8 cellular contexts compared by ENCODE assay signal in the genomic region with DNA sequence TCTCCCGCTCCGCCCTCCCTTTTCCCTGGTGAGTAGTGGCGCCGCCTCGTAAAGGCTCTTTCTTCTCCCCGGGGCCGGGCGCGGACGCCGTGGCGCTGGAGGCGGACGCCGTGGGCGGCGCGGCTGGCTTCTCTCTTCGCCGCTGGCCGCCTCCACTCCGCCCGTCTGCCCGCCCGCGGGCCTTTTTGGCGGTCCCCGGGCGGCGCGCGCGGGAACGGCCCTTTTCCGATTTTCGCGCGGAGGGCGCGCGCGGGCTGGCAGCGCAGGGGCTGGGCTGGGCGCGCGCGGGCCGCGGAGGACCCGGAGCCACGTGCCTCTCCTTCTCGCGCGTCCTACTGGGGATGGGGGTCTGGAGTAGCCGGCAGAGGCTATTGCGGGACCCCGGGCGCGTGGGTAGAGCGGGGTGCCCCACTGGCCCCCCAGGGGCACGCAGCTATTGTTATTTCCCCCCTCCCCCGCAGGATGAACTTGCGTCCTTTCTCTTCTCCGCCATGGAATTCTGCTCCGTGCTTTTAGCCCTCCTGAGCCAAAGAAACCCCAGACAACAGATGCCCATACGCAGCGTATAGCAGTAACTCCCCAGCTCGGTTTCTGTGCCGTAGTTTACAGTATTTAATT. TPM values are rescaled to one million over a fixed set of nuclear protein-coding genes. Genes with fewer than 3 reads are reported as not detected.
DNase-seq lines count a peak whose midpoint lies in the region; ATAC-seq, FAIRE-seq and TF ChIP-seq lines count a peak whose summit lies in the region.

No MANE protein-coding gene starts in this region.

- H3K27ac ChIP-seq in foreskin keratinocyte = peak overlapping the region; percentile 89

- no peaks in the 10 kb centered on the region for H3K27me3 ChIP-seq in foreskin keratinocyte

- TF ChIP-seq CTCF in foreskin keratinocyte (conservative IDR thresholded peaks at IDR 0.05) = no peak

- intact Hi-C loops in posterior vena cava (cut with DNase I) = loop anchor here in 1 of 2 donors (10.0 kb wide), 1 partner anchor 51 kb away; no protein-coding TSS in a partner anchor

- H3K4me3 ChIP-seq in GM08714 (ENCODE audit: low read length) = peak overlapping the region; percentile 94

- ATAC-seq in GM21825 (IDR thresholded peaks at IDR 0.05; ENCODE audit: unreplicated experiment) (peak; percentile 24), foreskin keratinocyte (no peak)

- H3K4me1 ChIP-seq in foreskin keratinocyte = peaks cover 31% of the 10 kb centered on the region

- DNase-seq in NCI-H1105 (lab: John Stamatoyannopoulos, UW) (peak; percentile 52), activated T-cell treated with anti-CD3 and anti-CD28 coated beads for 48 hours (ENCODE audit: low read depth) (peak; percentile 61), foreskin keratinocyte (no peak), posterior vena cava (ENCODE audit: low spot score) (peak; percentile 82), H4 (ENCODE audit: low spot score) (no peak), RCC 7860 (ENCODE audit: low spot score) (no peak)

- no peak for FAIRE-seq in RCC 7860 (lab: Jason Lieb, UNC)

RNA-seq across cellular contexts. Expression of a gene that starts 0.5 kb away (rescaled TPM):
- total RNA-seq in foreskin keratinocyte = 177 and 209 TPM in 2 replicates
- polyA plus RNA-seq in foreskin keratinocyte = 72.0 and 101 TPM in 2 replicates
- total RNA-seq in posterior vena cava = 10 to 100 TPM; 41.0 to 43.6 TPM
- total RNA-seq in H4 (2014; rRNA removed; shearing (Covaris generic)) = 54.2 and 57.2 TPM in 2 replicates

Comparison
In these comparisons a context has a peak if more than half of its experiments do, and no peak if none do; other contexts are left out.
1. DNase-seq: peak in NCI-H1105 (single experiment), activated T-cell treated with anti-CD3 and anti-CD28 coated beads for 48 hours (single experiment) and posterior vena cava (single experiment); none in foreskin keratinocyte (0 of 2), H4 (single experiment) and RCC 7860 (single experiment).